ENCODE assay signal across 21 cellular contexts in genomic region chr6:169966312-169967181, GRCh38.
DNase-seq lines count a peak whose midpoint lies in the region; ATAC-seq and TF ChIP-seq lines count a peak whose summit lies in the region.
"Had no signal": no experiment of that assay in that cellular context is flagged by ENCODE, and none has a peak within 500 bp of the region (broad histone marks: within the 10 kb centered on the region; RNA-seq: fewer than 3 reads in every experiment).

No MANE protein-coding gene starts in this region.

- H3K4me1 ChIP-seq in transverse colon (peaks cover 0 to 5% (median 0%) of the 10 kb centered on the region in 4 donors), tibial nerve (peaks cover 0 to 10% (median 0%) of the 10 kb centered on the region in 4 donors), mammary epithelial cell (ENCODE audit: insufficient read depth, low read length) (no peaks in the 10 kb centered on the region)
- H3K4me1 ChIP-seq: foreskin keratinocyte had no signal

- no peak overlapping the region for H3K4me3 Mint-ChIP-seq in activated T-helper 2 cell treated with anti-CD3 and anti-CD28 coated beads, Interferon-gamma antibody, Interleukin-2, Interleukin-4, amounts not matched to agents 10 μg/mL and 5 μg/mL and 100 μg/mL, durations not matched to agents 14 hours and 24 hours and 36 hours (ENCODE audit: low read depth)
- H3K4me3 Mint-ChIP-seq in memory B cell = no peak overlapping the region
- H3K4me3 Mint-ChIP-seq: nephron had no signal

- no TSS peak for BruUV-seq in mammary epithelial cell (replicated peaks; lab: Mats Ljungman, UMichigan)

- H3K79me2 ChIP-seq in mammary epithelial cell (ENCODE audit: insufficient read depth, low read length) = no peaks in the 10 kb centered on the region
- H3K79me2 ChIP-seq: hepatocyte had no signal

- no peaks in the 10 kb centered on the region for H3K9me3 Mint-ChIP-seq in activated T-helper 2 cell treated with anti-CD3 and anti-CD28 coated beads, Interferon-gamma antibody, Interleukin-2, Interleukin-4, amounts not matched to agents 10 μg/mL and 5 μg/mL and 100 μg/mL, durations not matched to agents 14 hours and 24 hours and 36 hours
- H3K9me3 Mint-ChIP-seq in memory B cell = no peaks in the 10 kb centered on the region

- in situ Hi-C loops in transverse colon (cut with MboI; ENCODE audit: low pct_ligation_motif_present in 1 of 4, low pct_unique_long_range_greater_than_20kb in 1 of 4, low sequenced_read_pairs in 3 of 4) (no loop called here), GM13976 (cut with MboI; ENCODE audit: low sequenced_read_pairs, unreplicated experiment) (no loop called here), mammary epithelial cell (cut with MboI; ENCODE audit: low sequenced_read_pairs in 2 of 2) (no loop called here)

- H3K36me3 Mint-ChIP-seq in activated T-helper 2 cell treated with anti-CD3 and anti-CD28 coated beads, Interferon-gamma antibody, Interleukin-2, Interleukin-4, amounts not matched to agents 10 μg/mL and 5 μg/mL and 100 μg/mL, durations not matched to agents 14 hours and 24 hours and 36 hours (ENCODE audit: low read depth) = no peaks in the 10 kb centered on the region
- H3K36me3 Mint-ChIP-seq in memory B cell = no peaks in the 10 kb centered on the region

- TF ChIP-seq CTCF in transverse colon (IDR thresholded peaks at IDR 0.05) (no peak), tibial nerve (IDR thresholded peaks at IDR 0.05) (no peak), GM13976 (IDR thresholded peaks at IDR 0.05; ENCODE audit: borderline replicate concordance, control extremely low read depth, extremely low read depth, insufficient read depth, missing control alignments) (no peak), mammary epithelial cell (conservative IDR thresholded peaks at IDR 0.05 in 1 of 2, IDR thresholded peaks at IDR 0.05 in 1 of 2; ENCODE audit: extremely low read depth in 1 of 2, insufficient read depth in 1 of 2, low read depth in 1 of 2, low read length in 2 of 2) (no peak)

- no peak overlapping the region for H2AFZ ChIP-seq in mammary epithelial cell (ENCODE audit: low read depth, low read length)
- H2AFZ ChIP-seq: hepatocyte had no signal

- no peak overlapping the region for H3K27ac Mint-ChIP-seq in activated T-helper 2 cell treated with anti-CD3 and anti-CD28 coated beads, Interferon-gamma antibody, Interleukin-2, Interleukin-4, amounts not matched to agents 10 μg/mL and 5 μg/mL and 100 μg/mL, durations not matched to agents 14 hours and 24 hours and 36 hours
- no peak overlapping the region for H3K27ac Mint-ChIP-seq in memory B cell
- H3K27ac Mint-ChIP-seq: nephron had no signal

- H3K27me3 Mint-ChIP-seq in activated T-helper 2 cell treated with anti-CD3 and anti-CD28 coated beads, Interferon-gamma antibody, Interleukin-2, Interleukin-4, amounts not matched to agents 10 μg/mL and 5 μg/mL and 100 μg/mL, durations not matched to agents 14 hours and 24 hours and 36 hours (ENCODE audit: low read depth) = peaks cover 10% of the 10 kb centered on the region
- peaks cover 10% of the 10 kb centered on the region for H3K27me3 Mint-ChIP-seq in memory B cell

- peak; percentile 62 for ATAC-seq in memory B cell (ENCODE audit: low read depth)
- ATAC-seq: body of pancreas, foreskin keratinocyte had no signal

- no peaks in the 10 kb centered on the region for H3K9me3 ChIP-seq in transverse colon
- no peaks in the 10 kb centered on the region for H3K9me3 ChIP-seq in tibial nerve
- H3K9me3 ChIP-seq in mammary epithelial cell (replicated peaks; ENCODE audit: insufficient read depth, low read length) = no peaks in the 10 kb centered on the region
- H3K9me3 ChIP-seq: body of pancreas, left ventricle myocardium inferior had no signal

- WGBS in transverse colon (ENCODE audit: low coverage in 1 of 2), 2 donors = 81% methylated on average over 20 of the region's 20 CpGs; no CpG with 5 or more reads in 1 of the 2 donors
- 79 to 82% methylated on average over 20 of the region's 20 CpGs for WGBS in tibial nerve, 2 donors
- WGBS in mammary epithelial cell (ENCODE audit: low coverage, missing lambda C conversion rate) = 86% methylated on average over 16 of the region's 20 CpGs

- H4K20me1 ChIP-seq in mammary epithelial cell (ENCODE audit: insufficient read depth, low read length) = no peaks in the 10 kb centered on the region

- no peak overlapping the region for H3K4me2 ChIP-seq in mammary epithelial cell (ENCODE audit: insufficient read depth, low read depth, low read length)
- H3K4me2 ChIP-seq: hepatocyte had no signal

- H3K4me3 ChIP-seq in transverse colon = no peak overlapping the region
- H3K4me3 ChIP-seq in tibial nerve = no peak overlapping the region
- no peak overlapping the region for H3K4me3 ChIP-seq in mammary epithelial cell (replicated peaks in 1 of 3; ENCODE audit: insufficient read depth in 1 of 3, low read depth in 2 of 3, low read length in 3 of 3)
- H3K4me3 ChIP-seq: body of pancreas, hepatocyte, left ventricle myocardium inferior had no signal

- H3K9ac ChIP-seq in mammary epithelial cell (ENCODE audit: insufficient read depth, low read length) = no peak overlapping the region

- intact Hi-C loops in activated T-helper 2 cell treated with anti-CD3 and anti-CD28 coated beads, Interferon-gamma antibody, Interleukin-2, Interleukin-4, amounts not matched to agents 10 μg/mL and 5 μg/mL and 100 μg/mL, durations not matched to agents 14 hours and 24 hours and 36 hours (cut with micrococcal nuclease) = no loop called here
- intact Hi-C loops in transverse colon (cut with DNase I; ENCODE audit: low total_unique reads) = no loop called here
- intact Hi-C loops in mammary epithelial cell (cut with micrococcal nuclease) = no loop called here

- CTCF ChIA-PET in mammary epithelial cell (lab: Charles Lee; ENCODE audit: low non-redundant PET) = no interaction called here

- H3K27me3 ChIP-seq in transverse colon (peaks cover 9% of the 10 kb centered on the region), tibial nerve (peaks cover 0 to 15% of the 10 kb centered on the region in 2 donors), mammary epithelial cell (ENCODE audit: insufficient read depth, low read length) (no peaks in the 10 kb centered on the region)
- H3K27me3 ChIP-seq: body of pancreas, hepatocyte had no signal

- H3K4me1 Mint-ChIP-seq in activated T-helper 2 cell treated with anti-CD3 and anti-CD28 coated beads, Interferon-gamma antibody, Interleukin-2, Interleukin-4, amounts not matched to agents 10 μg/mL and 5 μg/mL and 100 μg/mL, durations not matched to agents 14 hours and 24 hours and 36 hours (ENCODE audit: low read depth) = peaks cover under 1% of the 10 kb centered on the region
- H3K4me1 Mint-ChIP-seq in memory B cell = no peaks in the 10 kb centered on the region
- H3K4me1 Mint-ChIP-seq: nephron had no signal

- peak; percentile 41 for DNase-seq in activated CD8-positive, alpha-beta memory T cell treated with anti-CD3 and anti-CD28 coated beads, Interleukin-2, amount 50 U/mL, for 48 hours
- DNase-seq in activated CD8-positive, alpha-beta memory T cell treated with anti-CD3 and anti-CD28 coated beads for 24 hours = no peak
- peak; percentile 6 for DNase-seq in activated T-helper 2 cell treated with anti-CD3 and anti-CD28 coated beads, Interferon-gamma antibody, Interleukin-2, Interleukin-4, amounts not matched to agents 10 μg/mL and 5 μg/mL and 100 μg/mL, durations not matched to agents 14 hours and 24 hours and 36 hours (ENCODE audit: low spot score)
- DNase-seq in memory B cell (ENCODE audit: low spot score in 2 of 2) (peak in 1 of 2 donors; percentile 9), transverse colon (peak; percentile 6), tibial nerve (ENCODE audit: low spot score in 2 of 2) (no peak), GM13976 (ENCODE audit: low spot score) (no peak), mammary epithelial cell (no peak)
- DNase-seq: activated CD4-positive, alpha-beta T cell treated with anti-CD3 and anti-CD28 coated beads, Interleukin-2, amount 50 U/mL, for 1 hour; effector CD8-positive, alpha-beta T cell; erythroblast; foreskin keratinocyte; left ventricle myocardium inferior; NCI-H2029 treated with DMSO at 0.1 percent for 48 hours; NCI-H226; NCI-H748 treated with DMSO at 0.1 percent for 48 hours had no signal

- dilution Hi-C loops in mammary epithelial cell (cut with HindIII; ENCODE audit: low sequenced_read_pairs) = loop anchor here (10.0 kb wide), 1 partner anchor 132 kb away; no protein-coding TSS in a partner anchor

- H3K27ac ChIP-seq in transverse colon = no peak overlapping the region
- H3K27ac ChIP-seq in tibial nerve = no peak overlapping the region
- H3K27ac ChIP-seq in mammary epithelial cell (ENCODE audit: insufficient read depth, low read depth, low read length) = no peak overlapping the region
- H3K27ac ChIP-seq: body of pancreas, C4-2B, foreskin keratinocyte, hepatocyte, left ventricle myocardium inferior, VCaP had no signal

- H3K36me3 ChIP-seq in transverse colon (no peaks in the 10 kb centered on the region), tibial nerve (no peaks in the 10 kb centered on the region), mammary epithelial cell (ENCODE audit: insufficient read depth, low read length) (no peaks in the 10 kb centered on the region)
- H3K36me3 ChIP-seq: left ventricle myocardium inferior had no signal

- TF ChIP-seq EP300 in transverse colon (IDR thresholded peaks at IDR 0.05; ENCODE audit: low read depth) (no peak), tibial nerve (IDR thresholded peaks at IDR 0.05) (no peak)

- TF ChIP-seq POLR2A in transverse colon (IDR thresholded peaks at IDR 0.05) (no peak), tibial nerve (IDR thresholded peaks at IDR 0.05) (no peak)

Comparison
In these comparisons a context has a peak if more than half of its experiments do, and no peak if none do; other contexts are left out.
1. DNase-seq: peak in activated CD8-positive, alpha-beta memory T cell treated with anti-CD3 and anti-CD28 coated beads, Interleukin-2, amount 50 U/mL, for 48 hours (single experiment), activated T-helper 2 cell treated with anti-CD3 and anti-CD28 coated beads, Interferon-gamma antibody, Interleukin-2, Interleukin-4, amounts not matched to agents 10 μg/mL and 5 μg/mL and 100 μg/mL, durations not matched to agents 14 hours and 24 hours and 36 hours (single experiment) and transverse colon (single experiment); none in activated CD8-positive, alpha-beta memory T cell treated with anti-CD3 and anti-CD28 coated beads for 24 hours (single experiment), tibial nerve (0 of 2), GM13976 (single experiment) and mammary epithelial cell (single experiment).